ENCODE assay signal across 9 cellular contexts in the genomic region with DNA sequence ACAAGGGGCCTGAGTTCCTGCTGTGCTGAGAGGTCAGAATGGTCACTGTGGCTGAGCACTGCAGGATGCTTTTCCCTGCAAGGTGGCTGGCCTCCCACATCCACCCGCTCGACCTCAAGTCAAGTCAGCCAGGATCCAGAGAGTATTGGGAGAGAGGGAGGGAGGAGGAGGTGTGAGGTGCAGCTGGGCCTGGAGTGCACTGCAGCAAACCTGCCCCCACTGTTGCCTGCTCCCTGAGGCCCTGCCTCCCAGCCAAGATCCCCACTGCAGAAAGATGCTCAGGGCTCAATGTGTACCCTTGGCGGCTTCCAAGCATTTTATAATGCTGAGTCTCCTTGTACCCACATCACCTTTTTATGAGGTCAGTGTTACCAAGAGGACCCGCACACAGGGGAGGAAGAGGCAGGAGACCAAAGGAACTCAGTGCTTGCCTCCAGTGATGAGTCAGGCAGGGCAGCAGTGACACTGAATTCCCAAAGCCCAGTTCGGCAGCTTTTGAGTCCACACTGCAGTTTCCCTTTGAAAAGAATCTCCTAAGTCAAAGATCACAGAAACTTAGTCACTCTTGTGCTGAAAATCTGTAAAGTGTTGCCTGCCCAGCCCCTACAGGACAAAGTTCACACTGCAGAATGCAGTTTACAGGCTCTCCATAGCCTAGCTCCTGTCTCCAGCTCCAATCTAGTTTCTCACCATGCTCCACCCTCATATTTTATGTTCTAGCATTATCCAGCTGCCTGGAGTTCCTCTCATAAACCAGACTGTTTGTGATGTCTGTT. TPM values are rescaled to one million over a fixed set of nuclear protein-coding genes. Genes with fewer than 3 reads are reported as not detected.
A peak's percentile ranks its signal among the peaks of the same experiment; 100 is the strongest.
DNase-seq lines count a peak whose midpoint lies in the region; ATAC-seq and TF ChIP-seq lines count a peak whose summit lies in the region.
"Had no signal": no experiment of that assay in that cellular context is flagged by ENCODE, and none has a peak within 500 bp of the region (broad histone marks: within the 10 kb centered on the region; RNA-seq: fewer than 3 reads in every experiment).

No MANE protein-coding gene starts in this region.

- H3K9me3 ChIP-seq in Caco-2 (no peaks in the 10 kb centered on the region), gastroesophageal sphincter (no peaks in the 10 kb centered on the region)
- H3K9me3 ChIP-seq: neutrophil had no signal

- peaks cover 29% of the 10 kb centered on the region for H3K4me1 Mint-ChIP-seq in Caco-2 (ENCODE audit: low read depth, unreplicated experiment)
- H3K4me1 Mint-ChIP-seq in activated CD4-positive, alpha-beta memory T cell treated with anti-CD3 and anti-CD28 coated beads for 36 hours (ENCODE audit: low read depth): peaks cover 80% of the 10 kb centered on the region

- H3K27ac ChIP-seq in gastroesophageal sphincter: no peak overlapping the region
- H3K27ac ChIP-seq: neutrophil had no signal

- H3K27me3 Mint-ChIP-seq in Caco-2 (ENCODE audit: insufficient read depth, unreplicated experiment): peaks cover 2% of the 10 kb centered on the region
- no peaks in the 10 kb centered on the region for H3K27me3 Mint-ChIP-seq in activated CD4-positive, alpha-beta memory T cell treated with anti-CD3 and anti-CD28 coated beads for 36 hours

- H3K4me1 ChIP-seq in Caco-2 (peaks cover 49% of the 10 kb centered on the region), gastroesophageal sphincter (peaks cover 5 to 47% (median 10%) of the 10 kb centered on the region in 3 donors)

- POLR2A ChIA-PET in Caco-2 (lab: Charles Lee): interaction anchor here (0.6 to 4.9 kb wide), 4 partner anchors 12 to 127 kb away, joined by 3 to 62 read pairs (median 6); partner anchors contain the start of gene SRSF8
- POLR2A ChIA-PET in activated CD4-positive, alpha-beta memory T cell treated with anti-CD3 and anti-CD28 coated beads for 36 hours (lab: Charles Lee): interaction anchor here (0.6 to 2.1 kb wide), 8 partner anchors 8 to 696 kb away, joined by 3 to 8 read pairs (median 4); partner anchors contain the start of genes CWC15, KDM4D and SRSF8

- H3K4me3 ChIP-seq in Caco-2 (ENCODE audit: low read depth, low read length) (no peak overlapping the region), gastroesophageal sphincter (no peak overlapping the region)

- TF ChIP-seq EP300 in gastroesophageal sphincter (IDR thresholded peaks at IDR 0.05): no peak

- H3K36me3 ChIP-seq in Caco-2 (ENCODE audit: control insufficient read depth, insufficient read depth, low read length): no peaks in the 10 kb centered on the region
- H3K36me3 ChIP-seq in gastroesophageal sphincter: no peaks in the 10 kb centered on the region
- H3K36me3 ChIP-seq: neutrophil had no signal

- H3K27ac Mint-ChIP-seq in Caco-2 (ENCODE audit: unreplicated experiment): peak overlapping the region; percentile 87
- peak overlapping the region; percentile 66 for H3K27ac Mint-ChIP-seq in activated CD4-positive, alpha-beta memory T cell treated with anti-CD3 and anti-CD28 coated beads for 36 hours

- peak; percentile 86 for DNase-seq in Caco-2
- peak; percentile 94 for DNase-seq in HT-29 (ENCODE audit: low spot score)
- DNase-seq in activated CD4-positive, alpha-beta memory T cell treated with anti-CD3 and anti-CD28 coated beads for 36 hours: peak; percentile 71
- DNase-seq in stimulated activated CD4-positive, alpha-beta T cell treated with anti-CD3 and anti-CD28 coated beads, Interleukin-4, amount 100 ng/mL, for 4 hours: peak; percentile 8 to 16
- DNase-seq in occipital lobe (lab: John Stamatoyannopoulos, UW): no peak
- no peak for DNase-seq in NCI-H187 (lab: John Stamatoyannopoulos, UW)

- no peak for TF ChIP-seq POLR2A in gastroesophageal sphincter (IDR thresholded peaks at IDR 0.05)

- no peaks in the 10 kb centered on the region for H3K9me3 Mint-ChIP-seq in Caco-2 (ENCODE audit: unreplicated experiment)
- H3K9me3 Mint-ChIP-seq in activated CD4-positive, alpha-beta memory T cell treated with anti-CD3 and anti-CD28 coated beads for 36 hours: no peaks in the 10 kb centered on the region

- ATAC-seq in gastroesophageal sphincter (no peak), HG02973 (IDR thresholded peaks at IDR 0.05; ENCODE audit: unreplicated experiment) (no peak)

- WGBS in gastroesophageal sphincter (ENCODE audit: low coverage in 1 of 2), 2 donors: 27 to 67% methylated on average over 3 of the region's 5 CpGs

- no TSS peak for BruUV-seq in Caco-2 (replicated peaks; lab: Mats Ljungman, UMichigan)

- no peaks in the 10 kb centered on the region for H3K27me3 ChIP-seq in Caco-2 (replicated peaks; ENCODE audit: control insufficient read depth, insufficient read depth, low read length)
- no peaks in the 10 kb centered on the region for H3K27me3 ChIP-seq in gastroesophageal sphincter

- peaks cover 10% of the 10 kb centered on the region for H3K36me3 Mint-ChIP-seq in Caco-2 (ENCODE audit: insufficient read depth, unreplicated experiment)
- peaks cover 17% of the 10 kb centered on the region for H3K36me3 Mint-ChIP-seq in activated CD4-positive, alpha-beta memory T cell treated with anti-CD3 and anti-CD28 coated beads for 36 hours

- TF ChIP-seq CTCF in Caco-2 (IDR thresholded peaks at IDR 0.05; ENCODE audit: insufficient read depth in 1 of 2, low read depth in 1 of 2, low read length in 1 of 2, severe bottlenecking in 1 of 2, unreplicated experiment in 1 of 2) (peak; percentile 85), gastroesophageal sphincter (IDR thresholded peaks at IDR 0.05) (peak in 3 of 4 experiments; percentile 20 to 39 (median 29))

- intact Hi-C loops in Caco-2 (cut with micrococcal nuclease; ENCODE audit: unreplicated experiment): loop anchor here (1.0 kb wide), 2 partner anchors 23 to 59 kb away; no protein-coding TSS in a partner anchor
- intact Hi-C loops in activated CD4-positive, alpha-beta memory T cell treated with anti-CD3 and anti-CD28 coated beads for 36 hours (cut with micrococcal nuclease): loop anchor here (1.0 to 5.0 kb wide), 2 partner anchors 23 to 465 kb away; no protein-coding TSS in a partner anchor

- CTCF ChIA-PET in Caco-2 (lab: Charles Lee): interaction anchor here (0.6 to 3.3 kb wide), 9 partner anchors 12 to 697 kb away, joined by 3 to 33 read pairs (median 5); partner anchors contain the start of genes FAM76B and SRSF8
- CTCF ChIA-PET in activated CD4-positive, alpha-beta memory T cell treated with anti-CD3 and anti-CD28 coated beads for 36 hours (lab: Charles Lee): interaction anchor here (0.7 to 12.1 kb wide), 16 partner anchors 8 to 137 kb away, joined by 3 to 220 read pairs (median 5); partner anchors contain the start of gene SRSF8

- peak overlapping the region; percentile 48 for H3K4me3 Mint-ChIP-seq in Caco-2 (ENCODE audit: unreplicated experiment)
- peak overlapping the region; percentile 24 for H3K4me3 Mint-ChIP-seq in activated CD4-positive, alpha-beta memory T cell treated with anti-CD3 and anti-CD28 coated beads for 36 hours

RNA-seq across cellular contexts. Expression of gene ENDOD1, which starts 3.1 kb away (rescaled TPM):
- total RNA-seq in Caco-2 (2022): 22.7 and 23.0 TPM in 2 replicates
- total RNA-seq in HT-29 (2014; rRNA removed; shearing (Covaris generic)): 33.7 and 37.0 TPM in 2 replicates
- total RNA-seq in activated CD4-positive, alpha-beta memory T cell treated with anti-CD3 and anti-CD28 coated beads for 36 hours: 10 to 100 TPM; 25.9 TPM
- total RNA-seq in gastroesophageal sphincter: 10 to 100 TPM; 34.6 to 68.3 (median 54.6) TPM
- 22.9 TPM for total RNA-seq in occipital lobe

RNA-seq across cellular contexts. Expression of gene SRSF8, which starts 26.0 kb away (rescaled TPM):
- 44.5 and 52.4 TPM in 2 replicates for total RNA-seq in Caco-2 (2022)
- total RNA-seq in HT-29 (2014; rRNA removed; shearing (Covaris generic)): 20.2 and 22.4 TPM in 2 replicates
- total RNA-seq in activated CD4-positive, alpha-beta memory T cell treated with anti-CD3 and anti-CD28 coated beads for 36 hours: 10 to 100 TPM; 31.1 to 32.2 TPM
- total RNA-seq in gastroesophageal sphincter: 10 to 100 TPM; 28.6 to 34.9 (median 33.0) TPM
- total RNA-seq in occipital lobe: 16.1 TPM

RNA-seq across cellular contexts. Expression of gene KDM4F, which starts 43.5 kb away (rescaled TPM):
- not detected in 2 replicates for total RNA-seq in Caco-2 (2022)
- not detected in 2 replicates for total RNA-seq in HT-29 (2014; rRNA removed; shearing (Covaris generic))
- total RNA-seq in activated CD4-positive, alpha-beta memory T cell treated with anti-CD3 and anti-CD28 coated beads for 36 hours: not detected
- total RNA-seq in gastroesophageal sphincter: under 1 TPM in 1 of 4 donors, not detected in 3; 0.15 TPM
- not detected for total RNA-seq in occipital lobe

Comparison
In these comparisons a context has a peak if more than half of its experiments do, and no peak if none do; other contexts are left out.
1. DNase-seq: peak in Caco-2 (2 of 2), HT-29 (single experiment), activated CD4-positive, alpha-beta memory T cell treated with anti-CD3 and anti-CD28 coated beads for 36 hours (single experiment) and stimulated activated CD4-positive, alpha-beta T cell treated with anti-CD3 and anti-CD28 coated beads, Interleukin-4, amount 100 ng/mL, for 4 hours (2 of 2); none in occipital lobe (single experiment) and NCI-H187 (0 of 2).